8 cellular contexts compared by ENCODE assay signal in the genomic region with DNA sequence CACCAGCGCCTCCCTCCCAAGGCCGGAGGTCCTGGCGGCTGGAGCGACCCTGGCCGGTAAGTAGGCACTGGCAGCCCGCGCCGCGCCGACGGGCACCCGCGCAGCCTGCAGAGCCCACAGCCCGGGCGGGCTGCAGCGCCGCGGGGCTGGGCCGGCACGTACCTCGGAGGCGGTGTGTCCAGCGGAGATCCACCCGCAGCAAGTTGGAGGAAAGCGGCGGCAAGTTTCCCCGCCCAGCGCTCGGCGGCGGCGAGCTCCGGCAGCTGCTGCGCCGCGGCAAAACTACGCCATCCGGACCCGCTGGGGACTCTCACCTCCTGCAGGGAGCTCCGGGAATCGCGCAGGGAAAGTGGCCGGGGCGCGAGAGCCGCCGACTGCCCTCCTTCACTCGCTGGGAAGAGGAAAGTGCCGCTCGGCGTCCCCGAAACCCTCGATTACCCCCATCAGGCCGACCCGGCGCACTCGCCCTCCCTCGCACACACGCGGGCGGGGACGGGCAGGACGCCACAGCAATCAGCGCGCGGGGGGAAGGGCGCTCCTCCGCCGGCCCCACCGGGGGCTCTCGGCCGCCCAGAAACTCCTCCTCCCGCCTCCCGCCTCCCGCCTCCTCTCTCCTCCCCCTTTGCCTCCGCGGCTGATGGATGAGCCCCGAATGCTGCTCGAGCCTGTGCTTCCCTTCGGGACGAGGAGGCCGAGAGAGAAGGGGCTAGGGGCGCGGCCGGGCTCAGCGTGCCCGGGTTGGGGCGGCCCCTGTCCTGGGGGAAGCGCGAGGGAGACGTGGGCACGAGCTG. TPM values are rescaled to one million over a fixed set of nuclear protein-coding genes. Genes with fewer than 3 reads are reported as not detected.
A peak's percentile ranks its signal among the peaks of the same experiment; 100 is the strongest.
DNase-seq lines count a peak whose midpoint lies in the region; ATAC-seq and TF ChIP-seq lines count a peak whose summit lies in the region.

A gene (minus strand): TSS at position 436 of the 791 bp plus-strand sequence. CDS start 24,620 bp downstream, outside the sequence.

- H3K27ac Mint-ChIP-seq in activated CD8-positive, alpha-beta T cell treated with anti-CD3 and anti-CD28 coated beads, Interleukin-2, amount 10 ng/mL, durations not matched to agents 7 days and 5 days: peak within 1 kb of the TSS; percentile 34

- H3K36me3 ChIP-seq in duodenal mucosa (ENCODE audit: control insufficient read depth in 1 of 2, insufficient read depth in 2 of 2, low read length in 2 of 2): no peaks in the 10 kb centered on the region
- no peaks in the 10 kb centered on the region for H3K36me3 ChIP-seq in lower lobe of right lung

- POLR2A ChIA-PET in activated CD8-positive, alpha-beta T cell treated with anti-CD3 and anti-CD28 coated beads, Interleukin-2, amount 10 ng/mL, durations not matched to agents 7 days and 5 days (lab: Charles Lee): interaction anchor here (1.2 kb wide), 1 partner anchor 8 kb away, joined by 3 read pairs; no protein-coding TSS in a partner anchor

- intact Hi-C loops in lower lobe of right lung (cut with DNase I): no loop called here

- DNase-seq in AG08395 (ENCODE audit: low spot score) (peak; percentile 95), NCI-H524 treated with DMSO at 0.1 percent for 48 hours (lab: John Stamatoyannopoulos, UW) (peak; percentile 33), lower lobe of right lung (peak; percentile 89)
- peak; percentile 67 for DNase-seq in activated CD8-positive, alpha-beta T cell treated with anti-CD3 and anti-CD28 coated beads, Interleukin-2, amount 10 ng/mL, durations not matched to agents 7 days and 5 days
- peak; percentile 47 to 58 (median 56) for DNase-seq in stimulated activated CD4-positive, alpha-beta T cell treated with anti-CD3 and anti-CD28 coated beads, TNF-alpha, amount 100 ng/mL, for 1 hour (ENCODE audit: low read depth in 3 of 3, low spot score in 1 of 3)

- H3K4me3 Mint-ChIP-seq in activated CD8-positive, alpha-beta T cell treated with anti-CD3 and anti-CD28 coated beads, Interleukin-2, amount 10 ng/mL, durations not matched to agents 7 days and 5 days: peak within 1 kb of the TSS; percentile 78

- H3K36me3 Mint-ChIP-seq in activated CD8-positive, alpha-beta T cell treated with anti-CD3 and anti-CD28 coated beads, Interleukin-2, amount 10 ng/mL, durations not matched to agents 7 days and 5 days (ENCODE audit: low read depth): peaks cover 3% of the 10 kb centered on the region

- H3K4me1 Mint-ChIP-seq in activated CD8-positive, alpha-beta T cell treated with anti-CD3 and anti-CD28 coated beads, Interleukin-2, amount 10 ng/mL, durations not matched to agents 7 days and 5 days (ENCODE audit: low read depth): peaks cover 33% of the 10 kb centered on the region

- H3K4me3 ChIP-seq in duodenal mucosa (ENCODE audit: low read depth in 1 of 2, low read length in 2 of 2) (peak within 1 kb of the TSS; percentile 83 to 89), lower lobe of right lung (peak within 1 kb of the TSS; percentile 86)

- peaks cover 40% of the 10 kb centered on the region for H3K27me3 Mint-ChIP-seq in activated CD8-positive, alpha-beta T cell treated with anti-CD3 and anti-CD28 coated beads, Interleukin-2, amount 10 ng/mL, durations not matched to agents 7 days and 5 days (ENCODE audit: low read depth)

- peak; percentile 49 for ATAC-seq in GM18873 (IDR thresholded peaks at IDR 0.05; ENCODE audit: low FRiP score, unreplicated experiment)
- ATAC-seq in HG03159 (IDR thresholded peaks at IDR 0.05; ENCODE audit: unreplicated experiment): peak; percentile 60
- ATAC-seq in activated CD8-positive, alpha-beta T cell treated with anti-CD3 and anti-CD28 coated beads, Interleukin-2, amount 10 ng/mL, durations not matched to agents 7 days and 5 days: peak; percentile 82
- ATAC-seq in lower lobe of right lung: peak; percentile 95 to 97

- CTCF ChIA-PET in activated CD8-positive, alpha-beta T cell treated with anti-CD3 and anti-CD28 coated beads, Interleukin-2, amount 10 ng/mL, durations not matched to agents 7 days and 5 days (lab: Charles Lee): interaction anchor here (1.1 to 3.3 kb wide), 9 partner anchors 10 to 384 kb away, joined by 3 to 42 read pairs (median 4); no protein-coding TSS in a partner anchor

- peak within 1 kb of the TSS; percentile 62 to 82 for H3K9ac ChIP-seq in duodenal mucosa (ENCODE audit: low read depth in 1 of 2, low read length in 2 of 2)

- H3K27ac ChIP-seq in duodenal mucosa (ENCODE audit: low read depth, low read length): peak within 1 kb of the TSS; percentile 82
- peak within 1 kb of the TSS; percentile 92 for H3K27ac ChIP-seq in lower lobe of right lung

- H3K27me3 ChIP-seq in duodenal mucosa (ENCODE audit: control insufficient read depth in 1 of 2, insufficient read depth in 2 of 2, low read length in 2 of 2) (peaks cover 0 to 8% of the 10 kb centered on the region in 2 donors), lower lobe of right lung (ENCODE audit: low read depth) (no peaks in the 10 kb centered on the region)

- TF ChIP-seq CTCF in lower lobe of right lung (IDR thresholded peaks at IDR 0.05): peak; percentile 64

- H3K9me3 ChIP-seq in duodenal mucosa (ENCODE audit: control insufficient read depth in 1 of 2, low read length in 2 of 2): no peaks in the 10 kb centered on the region
- no peaks in the 10 kb centered on the region for H3K9me3 ChIP-seq in lower lobe of right lung

- H3K4me1 ChIP-seq in duodenal mucosa (ENCODE audit: control insufficient read depth in 1 of 2, insufficient read depth in 2 of 2, low read length in 2 of 2): peaks cover 12 to 20% of the 10 kb centered on the region in 2 donors
- peaks cover 31% of the 10 kb centered on the region for H3K4me1 ChIP-seq in lower lobe of right lung

- H3K9me3 Mint-ChIP-seq in activated CD8-positive, alpha-beta T cell treated with anti-CD3 and anti-CD28 coated beads, Interleukin-2, amount 10 ng/mL, durations not matched to agents 7 days and 5 days (ENCODE audit: insufficient read depth): no peaks in the 10 kb centered on the region

RNA-seq across cellular contexts. Expression of the gene that starts here (rescaled TPM):
- 1 to 10 TPM; 3.7 to 4.0 TPM for total RNA-seq in activated CD8-positive, alpha-beta T cell treated with anti-CD3 and anti-CD28 coated beads, Interleukin-2, amount 10 ng/mL, durations not matched to agents 7 days and 5 days
- total RNA-seq in lower lobe of right lung: 51.7 TPM

Comparison
In these comparisons a context has a peak if more than half of its experiments do, and no peak if none do; other contexts are left out.
1. Peak in every context shown above with its lines: DNase-seq, ATAC-seq, H3K4me3 ChIP-seq and H3K27ac ChIP-seq.
2. RNA of the gene that starts here (total RNA-seq): 51.7 TPM in lower lobe of right lung (single experiment); 3.7 to 4.0 TPM in activated CD8-positive, alpha-beta T cell treated with anti-CD3 and anti-CD28 coated beads, Interleukin-2, amount 10 ng/mL, durations not matched to agents 7 days and 5 days; every median in the first group is over 10 times any median in the second.
3. DNase-seq: peak in every context shown above with its lines; median percentile 95 in AG08395; 89 in lower lobe of right lung; 67 in activated CD8-positive, alpha-beta T cell treated with anti-CD3 and anti-CD28 coated beads, Interleukin-2, amount 10 ng/mL, durations not matched to agents 7 days and 5 days; 56 in stimulated activated CD4-positive, alpha-beta T cell treated with anti-CD3 and anti-CD28 coated beads, TNF-alpha, amount 100 ng/mL, for 1 hour; 33 in NCI-H524 treated with DMSO at 0.1 percent for 48 hours.